In the genomic region with DNA sequence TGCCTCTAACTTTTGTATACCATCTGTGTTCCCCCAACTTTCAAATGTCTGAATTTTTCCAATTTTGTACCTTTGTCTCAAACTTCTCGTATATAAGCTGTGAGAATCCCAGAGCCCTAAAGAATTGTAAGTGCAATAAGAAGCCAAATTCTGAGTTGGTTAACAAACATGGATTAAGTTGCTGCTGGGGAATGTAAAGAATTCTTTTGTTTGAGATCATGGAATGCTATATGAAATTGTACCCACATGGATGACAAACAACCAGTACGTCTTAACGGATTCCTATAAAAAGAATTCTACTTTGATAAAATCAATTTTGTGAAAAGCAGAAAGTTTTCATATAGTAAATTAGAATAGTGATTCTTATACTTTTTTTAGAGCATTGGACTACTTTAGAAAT, we compare ENCODE assay signal across 27 cellular contexts.
"Had no signal": no experiment of that assay in that cellular context is flagged by ENCODE, and none has a peak within 500 bp of the region (broad histone marks: within the 10 kb centered on the region; RNA-seq: fewer than 3 reads in every experiment).

No MANE protein-coding gene starts in this region.

- H3K79me2 ChIP-seq: hepatocyte had no signal

- H3K36me3 Mint-ChIP-seq: activated naive CD8-positive, alpha-beta T cell; naive thymus-derived CD4-positive, alpha-beta T cell; stimulated activated effector memory CD8-positive, alpha-beta T cell treated with anti-CD3 and anti-CD28 coated beads, Interleukin-12 subunit alpha, Interleukin-12 subunit beta, amount 100 ng/mL, for 72 hours had no signal

- H3K4me2 ChIP-seq: hepatocyte had no signal

- DNase-seq: activated B cell treated with CpG ODN at 0.5 μM for 24 hours; activated CD4-positive, alpha-beta T cell treated with anti-CD3 and anti-CD28 coated beads for 36 hours; activated CD4-positive, alpha-beta T cell treated with anti-CD3 and anti-CD28 coated beads, Interleukin-2, amount 50 U/mL, for 4 hours; activated CD8-positive, alpha-beta memory T cell treated with anti-CD3 and anti-CD28 coated beads for 24 hours; activated CD8-positive, alpha-beta memory T cell treated with anti-CD3 and anti-CD28 coated beads, Interleukin-2, amount 50 U/mL, for 4 hours; activated naive CD4-positive, alpha-beta T cell; activated T-cell treated with anti-CD3 and anti-CD28 coated beads, Interleukin-2, amount 50 U/mL, for 4 hours; dermis blood vessel endothelial cell; effector CD8-positive, alpha-beta T cell; erythroblast; glutamatergic neuron; kidney glomerular epithelial cell; left lung; naive thymus-derived CD4-positive, alpha-beta T cell; stimulated activated naive CD8-positive, alpha-beta T cell treated with anti-CD3 and anti-CD28 coated beads, Interleukin-15, amount 100 ng/mL, for 72 hours; T-helper 17 cell; transverse colon had no signal

- H3K4me3 ChIP-seq: cardiac muscle cell, hepatocyte, left lung, lung, suprapubic skin, transverse colon had no signal

- ATAC-seq: activated CD4-positive, alpha-beta T cell treated with anti-CD3 and anti-CD28 coated beads for 36 hours; activated T-cell treated with anti-CD3 and anti-CD28 coated beads, Interleukin-2, amount 50 U/mL, for 4 hours; left lung; naive thymus-derived CD4-positive, alpha-beta T cell; stimulated activated effector memory CD8-positive, alpha-beta T cell treated with anti-CD3 and anti-CD28 coated beads, Interleukin-12 subunit alpha, Interleukin-12 subunit beta, amount 100 ng/mL, for 72 hours; stimulated activated naive CD8-positive, alpha-beta T cell treated with anti-CD3 and anti-CD28 coated beads, Interleukin-15, amount 100 ng/mL, for 72 hours; T-helper 17 cell had no signal

- H3K4me1 ChIP-seq: transverse colon had no signal

- H3K36me3 ChIP-seq: cardiac muscle cell, left lung, suprapubic skin, transverse colon had no signal

- H3K4me1 Mint-ChIP-seq: activated B cell treated with CpG ODN at 0.5 μM for 24 hours; activated CD4-positive, alpha-beta T cell treated with anti-CD3 and anti-CD28 coated beads for 36 hours; naive thymus-derived CD4-positive, alpha-beta T cell; neural crest cell; stimulated activated effector memory CD8-positive, alpha-beta T cell treated with anti-CD3 and anti-CD28 coated beads, Interleukin-12 subunit alpha, Interleukin-12 subunit beta, amount 100 ng/mL, for 72 hours; stimulated activated naive CD8-positive, alpha-beta T cell treated with anti-CD3 and anti-CD28 coated beads, Interleukin-15, amount 100 ng/mL, for 72 hours; T-helper 17 cell had no signal

- H3K27me3 ChIP-seq: cardiac muscle cell, left lung, suprapubic skin, transverse colon had no signal

- FAIRE-seq: frontal cortex, urothelium cell line had no signal

- H3K9me3 ChIP-seq: left lung, suprapubic skin, transverse colon had no signal

- H3K4me3 Mint-ChIP-seq: activated B cell treated with CpG ODN at 0.5 μM for 24 hours; activated CD4-positive, alpha-beta T cell treated with anti-CD3 and anti-CD28 coated beads for 36 hours; activated naive CD8-positive, alpha-beta T cell; activated T-cell treated with anti-CD3 and anti-CD28 coated beads, Interleukin-2, amount 50 U/mL, for 4 hours; naive thymus-derived CD4-positive, alpha-beta T cell; neural crest cell; stimulated activated effector memory CD8-positive, alpha-beta T cell treated with anti-CD3 and anti-CD28 coated beads, Interleukin-12 subunit alpha, Interleukin-12 subunit beta, amount 100 ng/mL, for 72 hours; stimulated activated naive CD8-positive, alpha-beta T cell treated with anti-CD3 and anti-CD28 coated beads, Interleukin-15, amount 100 ng/mL, for 72 hours; T-helper 17 cell had no signal

- H2AFZ ChIP-seq: hepatocyte had no signal

- H3K9me3 Mint-ChIP-seq: activated B cell treated with CpG ODN at 0.5 μM for 24 hours; activated T-cell treated with anti-CD3 and anti-CD28 coated beads, Interleukin-2, amount 50 U/mL, for 4 hours; activated T-helper 2 cell treated with anti-CD3 and anti-CD28 coated beads, Interferon-gamma antibody, Interleukin-2, Interleukin-4, amounts not matched to agents 10 μg/mL and 5 μg/mL and 100 μg/mL, durations not matched to agents 14 hours and 24 hours and 36 hours; stimulated activated effector memory CD8-positive, alpha-beta T cell treated with anti-CD3 and anti-CD28 coated beads, Interleukin-12 subunit alpha, Interleukin-12 subunit beta, amount 100 ng/mL, for 72 hours; stimulated activated naive CD8-positive, alpha-beta T cell treated with anti-CD3 and anti-CD28 coated beads, Interleukin-15, amount 100 ng/mL, for 72 hours had no signal

- H3K27ac ChIP-seq: cardiac muscle cell, hepatocyte, left lung, suprapubic skin, transverse colon had no signal

- H3K27ac Mint-ChIP-seq: activated B cell treated with CpG ODN at 0.5 μM for 24 hours; activated CD4-positive, alpha-beta T cell treated with anti-CD3 and anti-CD28 coated beads for 36 hours; activated naive CD8-positive, alpha-beta T cell; activated T-helper 2 cell treated with anti-CD3 and anti-CD28 coated beads, Interferon-gamma antibody, Interleukin-2, Interleukin-4, amounts not matched to agents 10 μg/mL and 5 μg/mL and 100 μg/mL, durations not matched to agents 14 hours and 24 hours and 36 hours; naive thymus-derived CD4-positive, alpha-beta T cell; stimulated activated effector memory CD8-positive, alpha-beta T cell treated with anti-CD3 and anti-CD28 coated beads, Interleukin-12 subunit alpha, Interleukin-12 subunit beta, amount 100 ng/mL, for 72 hours; stimulated activated naive CD8-positive, alpha-beta T cell treated with anti-CD3 and anti-CD28 coated beads, Interleukin-15, amount 100 ng/mL, for 72 hours; T-helper 17 cell had no signal
